Comparison of ENCODE assay signal across 10 cellular contexts in genomic region chr1:86757272-86757984, GRCh38. TPM values are rescaled to one million over a fixed set of nuclear protein-coding genes. Genes with fewer than 3 reads are reported as not detected.
DNase-seq lines count a peak whose midpoint lies in the region; ATAC-seq and TF ChIP-seq lines count a peak whose summit lies in the region.
"Had no signal": no experiment of that assay in that cellular context is flagged by ENCODE, and none has a peak within 500 bp of the region (broad histone marks: within the 10 kb centered on the region; RNA-seq: fewer than 3 reads in every experiment).

No MANE protein-coding gene starts in this region.

- no peaks in the 10 kb centered on the region for H3K36me3 ChIP-seq in thyroid gland

- peak; percentile 77 for DNase-seq in M059J (ENCODE audit: low read depth)
- DNase-seq in anterior cingulate cortex (lab: John Stamatoyannopoulos, UW) = peak in 39 of 58 donors; percentile 7 to 75 (median 28)
- DNase-seq in left colon = peak in 1 of 2 donors; percentile 39
- peak; percentile 14 to 54 for DNase-seq in thyroid gland
- no peak for DNase-seq in activated naive CD8-positive, alpha-beta T cell treated with anti-CD3 and anti-CD28 coated beads for 36 hours
- DNase-seq in NCI-H748 treated with DMSO at 0.1 percent for 48 hours (lab: John Stamatoyannopoulos, UW) = no peak
- DNase-seq: T-cell had no signal

- intact Hi-C loops in left colon (cut with DNase I, micrococcal nuclease) (no loop called here), thyroid gland (cut with DNase I) (no loop called here)

- H3K27me3 Mint-ChIP-seq in activated naive CD8-positive, alpha-beta T cell treated with anti-CD3 and anti-CD28 coated beads for 36 hours = no peaks in the 10 kb centered on the region

- no peaks in the 10 kb centered on the region for H3K9me3 Mint-ChIP-seq in activated naive CD8-positive, alpha-beta T cell treated with anti-CD3 and anti-CD28 coated beads for 36 hours

- 64 to 68% methylated on average over 14 of the region's 14 CpGs for WGBS in thyroid gland, 2 donors

- no peak overlapping the region for H3K4me3 Mint-ChIP-seq in activated naive CD8-positive, alpha-beta T cell treated with anti-CD3 and anti-CD28 coated beads for 36 hours
- H3K4me3 Mint-ChIP-seq: mesothelial cell of epicardium, T-cell had no signal

- no peak for TF ChIP-seq POLR2A in thyroid gland (IDR thresholded peaks at IDR 0.05)

- no peak overlapping the region for H3K27ac Mint-ChIP-seq in activated naive CD8-positive, alpha-beta T cell treated with anti-CD3 and anti-CD28 coated beads for 36 hours
- H3K27ac Mint-ChIP-seq: mesothelial cell of epicardium, T-cell had no signal

- H3K27ac ChIP-seq in thyroid gland = no peak overlapping the region
- H3K27ac ChIP-seq: KMS-11 had no signal

- H3K4me3 ChIP-seq in thyroid gland (replicated peaks in 1 of 3) = no peak overlapping the region

- TF ChIP-seq CTCF in thyroid gland (IDR thresholded peaks at IDR 0.05) = no peak

- no peaks in the 10 kb centered on the region for H3K27me3 ChIP-seq in thyroid gland

- no peaks in the 10 kb centered on the region for H3K36me3 Mint-ChIP-seq in activated naive CD8-positive, alpha-beta T cell treated with anti-CD3 and anti-CD28 coated beads for 36 hours
- H3K36me3 Mint-ChIP-seq: mesothelial cell of epicardium, T-cell had no signal

- peaks cover 2% of the 10 kb centered on the region for H3K4me1 Mint-ChIP-seq in activated naive CD8-positive, alpha-beta T cell treated with anti-CD3 and anti-CD28 coated beads for 36 hours
- H3K4me1 Mint-ChIP-seq: T-cell had no signal

- ATAC-seq in left colon (peak; percentile 24), GM21390 (IDR thresholded peaks at IDR 0.05; ENCODE audit: unreplicated experiment) (no peak)
- ATAC-seq: T-cell had no signal

- no peaks in the 10 kb centered on the region for H3K9me3 ChIP-seq in thyroid gland

- H3K4me1 ChIP-seq in thyroid gland = no peaks in the 10 kb centered on the region

RNA-seq across cellular contexts. Expression of gene SH3GLB1, which starts 53.1 kb away (rescaled TPM):
- 44.3 and 59.3 TPM in 2 replicates for total RNA-seq in M059J (2014; rRNA removed; shearing (Covaris generic))
- total RNA-seq in left colon (100 to 1,000 TPM; 118 to 122 TPM), thyroid gland (10 to 100 TPM; 45.1 to 75.6 (median 58.1) TPM)
- 10 to 100 TPM; 49.7 to 52.7 TPM for total RNA-seq in activated naive CD8-positive, alpha-beta T cell treated with anti-CD3 and anti-CD28 coated beads for 36 hours

Comparison
In these comparisons a context has a peak if more than half of its experiments do, and no peak if none do; other contexts are left out.
1. DNase-seq: peak in M059J (single experiment), anterior cingulate cortex (39 of 58) and thyroid gland (2 of 2); none in activated naive CD8-positive, alpha-beta T cell treated with anti-CD3 and anti-CD28 coated beads for 36 hours (single experiment) and NCI-H748 treated with DMSO at 0.1 percent for 48 hours (single experiment).